8 cellular contexts compared by ENCODE assay signal in genomic region chr14:51860164-51860835, GRCh38. TPM values are rescaled to one million over a fixed set of nuclear protein-coding genes. Genes with fewer than 3 reads are reported as not detected.
DNase-seq lines count a peak whose midpoint lies in the region; ATAC-seq and TF ChIP-seq lines count a peak whose summit lies in the region.

Gene GNG2, plus strand, starts transcription at chr14:51860612. Its CDS starts 90,067 bp downstream, at chr14:51950679.

- H3K9me3 ChIP-seq in PC-9 (ENCODE audit: insufficient read depth, low read depth) (no peaks in the 10 kb centered on the region), esophagus squamous epithelium (no peaks in the 10 kb centered on the region)

- H3K36me3 ChIP-seq in PC-9 (ENCODE audit: low read depth), result no peaks in the 10 kb centered on the region
- H3K36me3 ChIP-seq in esophagus squamous epithelium, result no peaks in the 10 kb centered on the region

- peak within 1 kb of the TSS; percentile 69 for H3K4me2 ChIP-seq in PC-9

- CTCF ChIA-PET in PC-9 (lab: Charles Lee), result interaction anchor here (0.6 kb wide), 1 partner anchor 110 kb away, joined by 9 read pairs; no protein-coding TSS in a partner anchor

- peaks cover 11% of the 10 kb centered on the region; the same call in 1 of the 2 replicates for H3K4me1 ChIP-seq in PC-9 (replicated peaks; ENCODE audit: insufficient read depth)
- H3K4me1 ChIP-seq in esophagus squamous epithelium, result peaks cover 0 to 53% (median 8%) of the 10 kb centered on the region in 3 donors

- H3K4me1 Mint-ChIP-seq in activated T-cell treated with anti-CD3 and anti-CD28 coated beads, Interleukin-2, amount 50 U/mL, for 4 hours (ENCODE audit: low read depth), result peaks cover 69% of the 10 kb centered on the region

- intact Hi-C loops in PC-9 (cut with micrococcal nuclease; ENCODE audit: unreplicated experiment), result no loop called here
- intact Hi-C loops in esophagus squamous epithelium (cut with DNase I), result no loop called here

- POLR2A ChIA-PET in PC-9 (lab: Charles Lee; ENCODE audit: unreplicated experiment), result no interaction called here

- TF ChIP-seq POLR2A in esophagus squamous epithelium (IDR thresholded peaks at IDR 0.05), result peak in 2 of 4 donors; percentile 61 to 86

- no peaks in the 10 kb centered on the region for H4K20me1 ChIP-seq in PC-9 (ENCODE audit: insufficient read depth)

- peaks cover 4% of the 10 kb centered on the region for H3K9me3 Mint-ChIP-seq in activated T-cell treated with anti-CD3 and anti-CD28 coated beads, Interleukin-2, amount 50 U/mL, for 4 hours

- TF ChIP-seq CTCF in PC-9 (conservative IDR thresholded peaks at IDR 0.05), result no peak
- no peak for TF ChIP-seq CTCF in esophagus squamous epithelium (IDR thresholded peaks at IDR 0.05)

- peaks cover 11% of the 10 kb centered on the region for H3K36me3 Mint-ChIP-seq in activated T-cell treated with anti-CD3 and anti-CD28 coated beads, Interleukin-2, amount 50 U/mL, for 4 hours (ENCODE audit: insufficient read depth)

- BruUV-seq in PC-9 (replicated peaks; lab: Mats Ljungman, UMichigan), result no TSS peak

- H3K4me3 ChIP-seq in PC-9, result peak within 1 kb of the TSS; percentile 46; the same call in 1 of the 2 replicates
- peak within 1 kb of the TSS; percentile 2 to 62 (median 45) for H3K4me3 ChIP-seq in esophagus squamous epithelium

- H3K27me3 ChIP-seq in PC-9 (ENCODE audit: insufficient read depth, low read depth), result no peaks in the 10 kb centered on the region
- no peaks in the 10 kb centered on the region for H3K27me3 ChIP-seq in esophagus squamous epithelium

- no peaks in the 10 kb centered on the region for H3K79me2 ChIP-seq in PC-9 (ENCODE audit: low read depth)

- H3K27me3 Mint-ChIP-seq in activated T-cell treated with anti-CD3 and anti-CD28 coated beads, Interleukin-2, amount 50 U/mL, for 4 hours (ENCODE audit: low read depth), result no peaks in the 10 kb centered on the region

- DNase-seq in COLO668 (lab: John Stamatoyannopoulos, UW; ENCODE audit: unreplicated experiment) (peak; percentile 85), HUDEP-2 (lab: John Stamatoyannopoulos, UW; ENCODE audit: unreplicated experiment in 76 of 76) (peak in 72 of 76 experiments; percentile 17 to 81 (median 66)), PC-9 (peak in 1 of 2 experiments; percentile 41), esophagus squamous epithelium (lab: John Stamatoyannopoulos, UW) (peak; percentile 48), myocyte (ENCODE audit: low read depth) (peak; percentile 81)
- peak; percentile 71 for DNase-seq in activated T-cell treated with anti-CD3 and anti-CD28 coated beads, Interleukin-2, amount 50 U/mL, for 4 hours
- peak; percentile 64 to 76 for DNase-seq in stimulated activated CD8-positive, alpha-beta memory T cell treated with anti-CD3 and anti-CD28 coated beads, Interleukin-7, amount 100 ng/mL, for 4 hours (ENCODE audit: low read depth in 2 of 2)

- no peaks in the 10 kb centered on the region for H3K9me2 ChIP-seq in PC-9 (ENCODE audit: insufficient read depth)

- no peak within 1 kb of the TSS for H3K27ac ChIP-seq in PC-9
- peak within 1 kb of the TSS; percentile 7 to 80 (median 70) for H3K27ac ChIP-seq in esophagus squamous epithelium

- WGBS in esophagus squamous epithelium, 2 donors, result 3 to 10% methylated on average over 11 to 22 of the region's 22 CpGs

- peak; percentile 92 for ATAC-seq in GM21390 (IDR thresholded peaks at IDR 0.05; ENCODE audit: unreplicated experiment)
- ATAC-seq in activated T-cell treated with anti-CD3 and anti-CD28 coated beads, Interleukin-2, amount 50 U/mL, for 4 hours, result peak; percentile 94

- peak within 1 kb of the TSS; percentile 77 for H2AFZ ChIP-seq in PC-9

- peak within 1 kb of the TSS; percentile 96 for H3K4me3 Mint-ChIP-seq in activated T-cell treated with anti-CD3 and anti-CD28 coated beads, Interleukin-2, amount 50 U/mL, for 4 hours

- no peaks in the 10 kb centered on the region for H3F3A ChIP-seq in PC-9 (ENCODE audit: insufficient read depth, low read depth)

RNA-seq across cellular contexts. Expression of gene GNG2, which starts in this region (rescaled TPM):
- total RNA-seq in PC-9 (2021), result 0.33 TPM in 1 of 2 replicates, not detected in the other
- 10 to 100 TPM; 28.4 to 47.3 (median 42.9) TPM for total RNA-seq in activated T-cell treated with anti-CD3 and anti-CD28 coated beads, Interleukin-2, amount 50 U/mL, for 4 hours
- total RNA-seq in esophagus squamous epithelium, result 1 to 10 TPM; 1.5 to 8.8 (median 3.7) TPM
- total RNA-seq in myocyte, result 14.6 and 16.6 TPM in 2 replicates
- 9.7 TPM for polyA plus RNA-seq in myocyte (2012)
